8 cellular contexts compared by ENCODE assay signal in genomic region chrX:153794897-153795816, GRCh38. TPM values are rescaled to one million over a fixed set of nuclear protein-coding genes. Genes with fewer than 3 reads are reported as not detected.
DNase-seq lines count a peak whose midpoint lies in the region; ATAC-seq and TF ChIP-seq lines count a peak whose summit lies in the region.

No MANE protein-coding gene starts in this region.

- peaks cover 17 to 31% of the 10 kb centered on the region in 2 donors for H3K36me3 Mint-ChIP-seq in stimulated activated naive B cell treated with anti-CD40 and anti-IgM and Interleukin-4, amounts not matched to agents 10 μg/mL and 1 μg/mL and 100 μg/mL, for 72 hours

- WGBS in adrenal gland, 4 donors: 7 to 43% (median 23%) methylated on average over 4 to 46 of the region's 47 CpGs

- H4K20me1 ChIP-seq in BLaER1 treated with 17β-estradiol and CSF1 and Interleukin-3, amounts not matched to agents 10 nM and 100 nM: peaks cover 21 to 78% (median 61%) of the 10 kb centered on the region in 11 experiments; a peak in 21 of 22 replicates

- H3K4me1 ChIP-seq in BLaER1 treated with 17β-estradiol and CSF1 and Interleukin-3, amounts not matched to agents 10 nM and 100 nM: peaks cover 29 to 46% (median 39%) of the 10 kb centered on the region in 10 experiments
- peaks cover 5 to 18% of the 10 kb centered on the region in 2 donors for H3K4me1 ChIP-seq in adrenal gland (replicated peaks in 1 of 2)

- peaks cover 10 to 57% (median 33%) of the 10 kb centered on the region in 11 experiments; a peak in 18 of 22 replicates for H3K27me3 ChIP-seq in BLaER1 treated with 17β-estradiol and CSF1 and Interleukin-3, amounts not matched to agents 10 nM and 100 nM
- H3K27me3 ChIP-seq in adrenal gland: no peaks in the 10 kb centered on the region

- H3K27ac Mint-ChIP-seq in stimulated activated naive B cell treated with anti-CD40 and anti-IgM and Interleukin-4, amounts not matched to agents 10 μg/mL and 1 μg/mL and 100 μg/mL, for 72 hours: peak overlapping the region; percentile 99

- H3K4me3 Mint-ChIP-seq in stimulated activated naive B cell treated with anti-CD40 and anti-IgM and Interleukin-4, amounts not matched to agents 10 μg/mL and 1 μg/mL and 100 μg/mL, for 72 hours: peak overlapping the region; percentile 95 to 98

- peaks cover 10 to 21% of the 10 kb centered on the region in 2 donors for H3K4me1 Mint-ChIP-seq in stimulated activated naive B cell treated with anti-CD40 and anti-IgM and Interleukin-4, amounts not matched to agents 10 μg/mL and 1 μg/mL and 100 μg/mL, for 72 hours

- no peaks in the 10 kb centered on the region for H3K9me3 Mint-ChIP-seq in stimulated activated naive B cell treated with anti-CD40 and anti-IgM and Interleukin-4, amounts not matched to agents 10 μg/mL and 1 μg/mL and 100 μg/mL, for 72 hours

- intact Hi-C loops in adrenal gland (cut with DNase I): no loop called here

- H3K4me2 ChIP-seq in BLaER1 treated with 17β-estradiol and CSF1 and Interleukin-3, amounts not matched to agents 10 nM and 100 nM: peak overlapping the region; percentile 79 to 94 (median 89)

- H3K4me3 ChIP-seq in BLaER1 treated with 17β-estradiol and CSF1 and Interleukin-3, amounts not matched to agents 10 nM and 100 nM: peak overlapping the region; percentile 68 to 90 (median 80)
- H3K4me3 ChIP-seq in adrenal gland: peak overlapping the region in 2 of 4 donors; percentile 46 to 65

- TF ChIP-seq POLR2A in adrenal gland (IDR thresholded peaks at IDR 0.05): no peak

- H3K27ac ChIP-seq in BLaER1 treated with 17β-estradiol and CSF1 and Interleukin-3, amounts not matched to agents 10 nM and 100 nM: peak overlapping the region; percentile 59 to 96 (median 92); a peak in 21 of 22 replicates
- H3K27ac ChIP-seq in adrenal gland: peak overlapping the region; percentile 30 to 97 (median 94)

- peak overlapping the region; percentile 85 to 97 (median 93) for H3K9ac ChIP-seq in BLaER1 treated with 17β-estradiol and CSF1 and Interleukin-3, amounts not matched to agents 10 nM and 100 nM

- peak in 2 of 7 donors; percentile 28 to 43 for DNase-seq in adrenal gland
- peak; percentile 18 for DNase-seq in iris pigment epithelial cell (ENCODE audit: low read depth)
- no peak for DNase-seq in stimulated activated naive B cell treated with anti-CD40 and anti-IgM and Interleukin-4, amounts not matched to agents 10 μg/mL and 1 μg/mL and 100 μg/mL, for 72 hours

- peaks cover 25 to 56% (median 42%) of the 10 kb centered on the region in 11 experiments for H3K36me3 ChIP-seq in BLaER1 treated with 17β-estradiol and CSF1 and Interleukin-3, amounts not matched to agents 10 nM and 100 nM
- H3K36me3 ChIP-seq in adrenal gland (replicated peaks in 1 of 2): peaks cover 0 to 12% of the 10 kb centered on the region in 2 donors

- H3K27me3 Mint-ChIP-seq in stimulated activated naive B cell treated with anti-CD40 and anti-IgM and Interleukin-4, amounts not matched to agents 10 μg/mL and 1 μg/mL and 100 μg/mL, for 72 hours: no peaks in the 10 kb centered on the region

- TF ChIP-seq CTCF in adrenal gland (IDR thresholded peaks at IDR 0.05): no peak

- ATAC-seq in HG03520 (IDR thresholded peaks at IDR 0.05; ENCODE audit: unreplicated experiment): peak; percentile 9
- peak; percentile 10 to 15 for ATAC-seq in stimulated activated naive B cell treated with anti-CD40 and anti-IgM and Interleukin-4, amounts not matched to agents 10 μg/mL and 1 μg/mL and 100 μg/mL, for 72 hours (replicated peaks)
- ATAC-seq in GM21825 (IDR thresholded peaks at IDR 0.05; ENCODE audit: unreplicated experiment): no peak
- ATAC-seq in GM21717 (IDR thresholded peaks at IDR 0.05; ENCODE audit: unreplicated experiment): no peak
- ATAC-seq in GM21619 (IDR thresholded peaks at IDR 0.05; ENCODE audit: unreplicated experiment): no peak

- peaks cover 11 to 88% (median 55%) of the 10 kb centered on the region in 11 experiments; a peak in 20 of 22 replicates for H3K9me3 ChIP-seq in BLaER1 treated with 17β-estradiol and CSF1 and Interleukin-3, amounts not matched to agents 10 nM and 100 nM (replicated peaks in 1 of 11)
- H3K9me3 ChIP-seq in adrenal gland (replicated peaks in 1 of 3): no peaks in the 10 kb centered on the region

RNA-seq across cellular contexts. Expression of gene SSR4, which starts 0.7 kb away (rescaled TPM):
- total RNA-seq in adrenal gland: 100 to 1,000 TPM; 162 to 609 (median 339) TPM
- polyA plus RNA-seq in adrenal gland: 1,000 to 10,000 TPM in 1 of 3 donors, 100 to 1,000 TPM in 2; 195 to 1,349 (median 921) TPM

RNA-seq across cellular contexts. Expression of gene IDH3G, which starts 1.0 kb away (rescaled TPM):
- total RNA-seq in adrenal gland: 100 to 1,000 TPM in 2 of 8 donors, 10 to 100 TPM in 6; 75.8 to 144 (median 85.2) TPM
- polyA plus RNA-seq in adrenal gland: 100 to 1,000 TPM in 2 of 3 donors, 10 to 100 TPM in 1; 73.9 to 112 (median 111) TPM

RNA-seq across cellular contexts. Expression of gene SRPK3, which starts 14.3 kb away (rescaled TPM):
- 1 to 10 TPM in 4 of 8 donors, under 1 TPM in 3, not detected in 1; 0.14 to 2.9 (median 1.2) TPM for total RNA-seq in adrenal gland
- 10 to 100 TPM in 1 of 3 donors, 1 to 10 TPM in 1, under 1 TPM in 1; 0.31 to 20.5 (median 4.9) TPM for polyA plus RNA-seq in adrenal gland

RNA-seq across cellular contexts. Expression of gene PLXNB3, which starts 31.1 kb away (rescaled TPM):
- total RNA-seq in adrenal gland: 100 to 1,000 TPM in 1 of 8 donors, 10 to 100 TPM in 7; 31.2 to 103 (median 41.4) TPM
- polyA plus RNA-seq in adrenal gland: 100 to 1,000 TPM in 1 of 3 donors, 10 to 100 TPM in 2; 21.7 to 119 (median 87.3) TPM

RNA-seq across cellular contexts. Expression of gene PDZD4, which starts 35.2 kb away (rescaled TPM):
- 1 to 10 TPM in 7 of 8 donors, under 1 TPM in 1; 0.69 to 8.8 (median 3.7) TPM for total RNA-seq in adrenal gland
- polyA plus RNA-seq in adrenal gland: 10 to 100 TPM in 1 of 3 donors, 1 to 10 TPM in 2; 3.0 to 39.2 (median 9.5) TPM

Comparison
In these comparisons a context has a peak if more than half of its experiments do, and no peak if none do; other contexts are left out.
1. ATAC-seq: peak in HG03520 (single experiment) and stimulated activated naive B cell treated with anti-CD40 and anti-IgM and Interleukin-4, amounts not matched to agents 10 μg/mL and 1 μg/mL and 100 μg/mL, for 72 hours (2 of 2); none in GM21825 (single experiment), GM21717 (single experiment) and GM21619 (single experiment).